7 cellular contexts compared by ENCODE assay signal in the genomic region with DNA sequence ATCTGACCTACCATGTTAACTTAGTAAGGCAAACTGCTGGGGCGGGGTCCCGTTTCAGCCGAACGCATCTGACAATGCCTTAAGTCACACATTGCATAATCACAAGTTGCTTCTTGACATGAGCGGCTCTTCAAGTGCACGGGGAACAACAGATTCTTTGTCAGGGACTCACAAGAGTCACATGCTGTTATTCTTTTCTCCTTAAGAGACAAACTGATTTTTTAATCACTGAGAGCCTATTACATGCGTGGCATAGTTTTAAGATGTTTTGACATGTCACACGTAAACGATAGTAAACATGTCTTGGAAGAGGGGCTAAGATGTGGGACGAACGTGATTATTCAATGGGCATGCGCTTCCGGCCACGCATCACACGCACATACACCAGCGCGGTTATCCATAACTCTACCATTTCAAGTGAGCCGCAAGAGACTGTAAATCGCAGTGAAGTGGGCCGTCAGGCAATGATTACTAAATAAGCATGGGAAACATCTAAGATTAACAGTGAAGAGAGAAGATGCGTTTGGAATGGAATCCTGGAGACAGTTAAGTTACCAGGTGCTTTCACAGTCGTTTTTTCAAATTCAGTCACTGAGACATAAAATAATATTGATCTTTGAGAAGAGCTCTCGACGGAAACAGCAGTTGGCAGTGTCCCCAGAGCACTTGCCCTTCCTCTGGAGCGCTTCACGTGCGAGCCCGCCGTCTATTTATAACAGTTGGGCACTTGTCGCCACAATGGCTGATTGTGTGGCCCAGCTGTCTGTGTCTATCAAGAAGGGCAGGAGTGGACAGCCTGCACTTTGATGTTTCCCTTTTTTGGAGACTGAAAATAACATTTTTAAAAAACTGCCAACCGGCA.
DNase-seq lines count a peak whose midpoint lies in the region; ATAC-seq lines count a peak whose summit lies in the region.

No MANE protein-coding gene starts in this region.

- peak; percentile 65 for DNase-seq in M059J (ENCODE audit: low read depth)
- DNase-seq in RPMI8226 = peak; percentile 55
- peak; percentile 58 for DNase-seq in fibroblast of peridontal ligament (ENCODE audit: extremely low read depth)
- DNase-seq in posterior cingulate gyrus = peak; percentile 37 to 94 (median 68)
- DNase-seq in T1000 (lab: John Stamatoyannopoulos, UW) = no peak

- intact Hi-C loops in posterior cingulate gyrus (cut with DNase I) = no loop called here

- ATAC-seq in GM18907 (IDR thresholded peaks at IDR 0.05; ENCODE audit: unreplicated experiment) = no peak
- no peak for ATAC-seq in GM18861 (IDR thresholded peaks at IDR 0.05; ENCODE audit: unreplicated experiment)
